ENCODE assay signal across 8 cellular contexts in genomic region chr14:24443053-24443683, GRCh38. TPM values are rescaled to one million over a fixed set of nuclear protein-coding genes. Genes with fewer than 3 reads are reported as not detected.
DNase-seq lines count a peak whose midpoint lies in the region; ATAC-seq, FAIRE-seq and TF ChIP-seq lines count a peak whose summit lies in the region.

No MANE protein-coding gene starts in this region.

- H3K4me3 ChIP-seq in kidney (ENCODE audit: low read length in 2 of 2) (peak overlapping the region; percentile 85 to 91), testis (peak overlapping the region; percentile 70 to 84)

- peaks cover 19 to 25% of the 10 kb centered on the region in 2 donors for H3K36me3 ChIP-seq in kidney (ENCODE audit: control insufficient read depth in 1 of 2, insufficient read depth in 2 of 2, low read length in 2 of 2)
- H3K36me3 ChIP-seq in testis (ENCODE audit: low read depth, missing control alignments) = no peaks in the 10 kb centered on the region

- H3K9me3 ChIP-seq in kidney (ENCODE audit: control insufficient read depth in 1 of 2, low read length in 2 of 2) (no peaks in the 10 kb centered on the region), testis (no peaks in the 10 kb centered on the region)

- H3K36me3 Mint-ChIP-seq in activated CD4-positive, alpha-beta T cell treated with anti-CD3 and anti-CD28 coated beads, Interleukin-2, amount 10 ng/mL, durations not matched to agents 24 days and 14 days (ENCODE audit: low read depth) = peaks cover 47% of the 10 kb centered on the region
- H3K36me3 Mint-ChIP-seq in activated naive CD8-positive, alpha-beta T cell treated with anti-CD3 and anti-CD28 coated beads, Interleukin-2, amount 10 ng/mL, durations not matched to agents 7 days and 5 days = peaks cover 21% of the 10 kb centered on the region

- H3K4me1 Mint-ChIP-seq in activated CD4-positive, alpha-beta T cell treated with anti-CD3 and anti-CD28 coated beads, Interleukin-2, amount 10 ng/mL, durations not matched to agents 24 days and 14 days = peaks cover 44% of the 10 kb centered on the region
- peaks cover 26% of the 10 kb centered on the region for H3K4me1 Mint-ChIP-seq in activated naive CD8-positive, alpha-beta T cell treated with anti-CD3 and anti-CD28 coated beads, Interleukin-2, amount 10 ng/mL, durations not matched to agents 7 days and 5 days

- peak overlapping the region; percentile 38 to 96 for H3K9ac ChIP-seq in kidney (ENCODE audit: low read length in 2 of 2)

- H3K27ac ChIP-seq in kidney (ENCODE audit: low read depth in 2 of 2, low read length in 2 of 2) = peak overlapping the region in 1 of 2 donors; percentile 99
- H3K27ac ChIP-seq in testis = peak overlapping the region; percentile 93 to 96

- no peak for TF ChIP-seq POLR2A in testis (IDR thresholded peaks at IDR 0.05)

- TF ChIP-seq CTCF in kidney (IDR thresholded peaks at IDR 0.05; ENCODE audit: borderline replicate concordance, extremely low read depth, insufficient read depth) (no peak), testis (IDR thresholded peaks at IDR 0.05) (no peak)

- H3K4me1 ChIP-seq in kidney (ENCODE audit: control insufficient read depth in 1 of 2, insufficient read depth in 1 of 2, low read depth in 1 of 2, low read length in 2 of 2) (peaks cover 5 to 10% of the 10 kb centered on the region in 2 donors), testis (peaks cover 17% of the 10 kb centered on the region)

- POLR2A ChIA-PET in activated naive CD8-positive, alpha-beta T cell treated with anti-CD3 and anti-CD28 coated beads, Interleukin-2, amount 10 ng/mL, durations not matched to agents 7 days and 5 days (lab: Charles Lee) = interaction anchor here (0.6 to 5.4 kb wide), 8 partner anchors 12 to 201 kb away, joined by 3 to 68 read pairs (median 4); partner anchors contain the start of genes CBLN3, KHNYN and TINF2

- intact Hi-C loops in activated CD4-positive, alpha-beta T cell treated with anti-CD3 and anti-CD28 coated beads, Interleukin-2, amount 10 ng/mL, durations not matched to agents 24 days and 14 days (cut with micrococcal nuclease) = loop anchor here (2.0 to 10.0 kb wide), 5 partner anchors 132 to 878 kb away; partner anchors contain the start of genes AP1G2, GZMB, LTB4R and LTB4R2
- intact Hi-C loops in kidney (cut with DNase I) = no loop called here
- intact Hi-C loops in testis (cut with DNase I; ENCODE audit: low total_unique reads) = no loop called here

- no peak for FAIRE-seq in kidney (lab: Jason Lieb, UNC)

- H3K4me3 Mint-ChIP-seq in activated CD4-positive, alpha-beta T cell treated with anti-CD3 and anti-CD28 coated beads, Interleukin-2, amount 10 ng/mL, durations not matched to agents 24 days and 14 days = peak overlapping the region; percentile 98
- H3K4me3 Mint-ChIP-seq in activated naive CD8-positive, alpha-beta T cell treated with anti-CD3 and anti-CD28 coated beads, Interleukin-2, amount 10 ng/mL, durations not matched to agents 7 days and 5 days = peak overlapping the region; percentile 90

- H3K27me3 ChIP-seq in testis = no peaks in the 10 kb centered on the region

- no peak for ATAC-seq in activated naive CD8-positive, alpha-beta T cell treated with anti-CD3 and anti-CD28 coated beads, Interleukin-2, amount 10 ng/mL, durations not matched to agents 7 days and 5 days (ENCODE audit: low read depth)
- no peak for ATAC-seq in HG03139 (IDR thresholded peaks at IDR 0.05; ENCODE audit: unreplicated experiment)

- 2 to 4% methylated on average over 6 to 7 of the region's 7 CpGs for WGBS in testis, 2 donors

- peaks cover 5% of the 10 kb centered on the region for H3K9me3 Mint-ChIP-seq in activated CD4-positive, alpha-beta T cell treated with anti-CD3 and anti-CD28 coated beads, Interleukin-2, amount 10 ng/mL, durations not matched to agents 24 days and 14 days
- no peaks in the 10 kb centered on the region for H3K9me3 Mint-ChIP-seq in activated naive CD8-positive, alpha-beta T cell treated with anti-CD3 and anti-CD28 coated beads, Interleukin-2, amount 10 ng/mL, durations not matched to agents 7 days and 5 days

- DNase-seq in activated CD4-positive, alpha-beta T cell treated with anti-CD3 and anti-CD28 coated beads, Interleukin-2, amount 10 ng/mL, durations not matched to agents 24 days and 14 days = no peak
- no peak for DNase-seq in activated CD4-positive, alpha-beta T cell treated with anti-CD3 and anti-CD28 coated beads, Interleukin-2, amount 50 U/mL, for 48 hours
- DNase-seq in activated naive CD8-positive, alpha-beta T cell treated with anti-CD3 and anti-CD28 coated beads, Interleukin-2, amount 10 ng/mL, durations not matched to agents 7 days and 5 days = no peak
- DNase-seq in kidney (no peak), testis (no peak), iPS-NIHi7 (ENCODE audit: extremely low spot score) (no peak), NCI-H526 (lab: John Stamatoyannopoulos, UW) (no peak)

- H3K27me3 Mint-ChIP-seq in activated CD4-positive, alpha-beta T cell treated with anti-CD3 and anti-CD28 coated beads, Interleukin-2, amount 10 ng/mL, durations not matched to agents 24 days and 14 days = peaks cover 4% of the 10 kb centered on the region
- no peaks in the 10 kb centered on the region for H3K27me3 Mint-ChIP-seq in activated naive CD8-positive, alpha-beta T cell treated with anti-CD3 and anti-CD28 coated beads, Interleukin-2, amount 10 ng/mL, durations not matched to agents 7 days and 5 days

- peak overlapping the region; percentile 99 for H3K27ac Mint-ChIP-seq in activated CD4-positive, alpha-beta T cell treated with anti-CD3 and anti-CD28 coated beads, Interleukin-2, amount 10 ng/mL, durations not matched to agents 24 days and 14 days
- H3K27ac Mint-ChIP-seq in activated naive CD8-positive, alpha-beta T cell treated with anti-CD3 and anti-CD28 coated beads, Interleukin-2, amount 10 ng/mL, durations not matched to agents 7 days and 5 days = peak overlapping the region; percentile 98

RNA-seq across cellular contexts. Expression of gene SDR39U1, which starts 0.6 kb away (rescaled TPM):
- 40.8 and 49.7 TPM in 2 replicates for total RNA-seq in activated CD4-positive, alpha-beta T cell treated with anti-CD3 and anti-CD28 coated beads, Interleukin-2, amount 10 ng/mL, durations not matched to agents 24 days and 14 days
- total RNA-seq in activated naive CD8-positive, alpha-beta T cell treated with anti-CD3 and anti-CD28 coated beads, Interleukin-2, amount 10 ng/mL, durations not matched to agents 7 days and 5 days = 10 to 100 TPM; 75.7 to 79.5 TPM
- total RNA-seq in kidney (62.3 TPM), testis (10 to 100 TPM; 76.7 to 86.1 TPM)
- polyA plus RNA-seq in kidney (ENCODE audit: insufficient read depth, low read depth, low replicate concordance) (97.8 TPM), testis (ENCODE audit: insufficient read depth, low read depth, low replicate concordance) (76.6 TPM)

RNA-seq across cellular contexts. Expression of gene KHNYN, which starts 13.4 kb away (rescaled TPM):
- total RNA-seq in activated CD4-positive, alpha-beta T cell treated with anti-CD3 and anti-CD28 coated beads, Interleukin-2, amount 10 ng/mL, durations not matched to agents 24 days and 14 days = 63.0 and 65.4 TPM in 2 replicates
- 100 to 1,000 TPM; 104 to 105 TPM for total RNA-seq in activated naive CD8-positive, alpha-beta T cell treated with anti-CD3 and anti-CD28 coated beads, Interleukin-2, amount 10 ng/mL, durations not matched to agents 7 days and 5 days
- total RNA-seq in kidney (53.9 TPM), testis (10 to 100 TPM; 52.0 to 66.0 TPM)
- polyA plus RNA-seq in kidney (ENCODE audit: insufficient read depth, low read depth, low replicate concordance) (9.7 TPM), testis (ENCODE audit: insufficient read depth, low read depth, low replicate concordance) (27.9 TPM)

RNA-seq across cellular contexts. Expression of gene CBLN3, which starts 13.7 kb away (rescaled TPM):
- total RNA-seq in activated CD4-positive, alpha-beta T cell treated with anti-CD3 and anti-CD28 coated beads, Interleukin-2, amount 10 ng/mL, durations not matched to agents 24 days and 14 days = 4.5 and 7.4 TPM in 2 replicates
- 1 to 10 TPM; 3.2 to 3.8 TPM for total RNA-seq in activated naive CD8-positive, alpha-beta T cell treated with anti-CD3 and anti-CD28 coated beads, Interleukin-2, amount 10 ng/mL, durations not matched to agents 7 days and 5 days
- total RNA-seq in kidney (1.3 TPM), testis (10 to 100 TPM; 13.5 to 17.0 TPM)
- polyA plus RNA-seq in kidney (ENCODE audit: insufficient read depth, low read depth, low replicate concordance) (2.6 TPM), testis (ENCODE audit: insufficient read depth, low read depth, low replicate concordance) (9.0 TPM)

RNA-seq across cellular contexts. Expression of gene NYNRIN, which starts 44.4 kb away (rescaled TPM):
- total RNA-seq in activated CD4-positive, alpha-beta T cell treated with anti-CD3 and anti-CD28 coated beads, Interleukin-2, amount 10 ng/mL, durations not matched to agents 24 days and 14 days = not detected in 2 replicates
- under 1 TPM; 0.34 to 0.42 TPM for total RNA-seq in activated naive CD8-positive, alpha-beta T cell treated with anti-CD3 and anti-CD28 coated beads, Interleukin-2, amount 10 ng/mL, durations not matched to agents 7 days and 5 days
- total RNA-seq in kidney = 12.1 TPM
- polyA plus RNA-seq in kidney (ENCODE audit: insufficient read depth, low read depth, low replicate concordance) = 4.4 TPM
- total RNA-seq in testis = 10 to 100 TPM; 21.8 TPM
- polyA plus RNA-seq in testis (ENCODE audit: insufficient read depth, low read depth, low replicate concordance) = 22.0 TPM
